Comparison of ENCODE assay signal across 21 cellular contexts in genomic region chr4:145957307-145957706, GRCh38.
"Had no signal": no experiment of that assay in that cellular context is flagged by ENCODE, and none has a peak within 500 bp of the region (broad histone marks: within the 10 kb centered on the region; RNA-seq: fewer than 3 reads in every experiment).

No MANE protein-coding gene starts in this region.

- H3K4me3 ChIP-seq: breast epithelium, colonic mucosa, esophagus squamous epithelium, left lung, lung, tibial nerve had no signal

- H3K27me3 ChIP-seq: breast epithelium, colonic mucosa, esophagus squamous epithelium, left lung, tibial nerve had no signal

- H3K4me1 ChIP-seq: breast epithelium, colonic mucosa, left lung, tibial nerve had no signal

- DNase-seq: activated CD4-positive, alpha-beta T cell treated with anti-CD3 and anti-CD28 coated beads for 36 hours; activated CD4-positive, CD25-positive, alpha-beta regulatory T cell; activated CD8-positive, alpha-beta memory T cell treated with anti-CD3 and anti-CD28 coated beads, Interleukin-2, amount 10 ng/mL, durations not matched to agents 7 days and 5 days; activated CD8-positive, alpha-beta T cell treated with anti-CD3 and anti-CD28 coated beads, Interleukin-2, amount 10 ng/mL, durations not matched to agents 7 days and 5 days; activated naive CD8-positive, alpha-beta T cell treated with anti-CD3 and anti-CD28 coated beads, Interleukin-2, amount 50 U/mL, for 24 hours; activated T-cell treated with anti-CD3 and anti-CD28 coated beads, Interleukin-2, amount 50 U/mL, for 48 hours; central memory CD4-positive, alpha-beta T cell; colonic mucosa; effector CD8-positive, alpha-beta T cell; esophagus squamous epithelium; left lung; posterior cingulate gyrus; right cardiac atrium; stimulated activated CD4-positive, alpha-beta T cell treated with anti-CD3 and anti-CD28 coated beads, Interleukin-15, amount 100 ng/mL, for 24 hours; stimulated activated CD4-positive, alpha-beta T cell treated with anti-CD3 and anti-CD28 coated beads, Interleukin-2, amount 100 ng/mL, for 24 hours; stimulated activated naive CD4-positive, alpha-beta T cell; T-helper 2 cell had no signal

- H3K36me3 ChIP-seq: breast epithelium, colonic mucosa, esophagus squamous epithelium, left lung, tibial nerve had no signal

- H3K27ac ChIP-seq: breast epithelium, colonic mucosa, epithelial cell of prostate, esophagus squamous epithelium, left lung, tibial nerve had no signal

- ATAC-seq: activated CD4-positive, alpha-beta T cell treated with anti-CD3 and anti-CD28 coated beads for 36 hours; activated CD8-positive, alpha-beta memory T cell treated with anti-CD3 and anti-CD28 coated beads, Interleukin-2, amount 10 ng/mL, durations not matched to agents 7 days and 5 days; activated naive CD8-positive, alpha-beta T cell treated with anti-CD3 and anti-CD28 coated beads, Interleukin-2, amount 50 U/mL, for 24 hours; left lung; right cardiac atrium had no signal
